1 cellular context compared by ENCODE assay signal in the genomic region with DNA sequence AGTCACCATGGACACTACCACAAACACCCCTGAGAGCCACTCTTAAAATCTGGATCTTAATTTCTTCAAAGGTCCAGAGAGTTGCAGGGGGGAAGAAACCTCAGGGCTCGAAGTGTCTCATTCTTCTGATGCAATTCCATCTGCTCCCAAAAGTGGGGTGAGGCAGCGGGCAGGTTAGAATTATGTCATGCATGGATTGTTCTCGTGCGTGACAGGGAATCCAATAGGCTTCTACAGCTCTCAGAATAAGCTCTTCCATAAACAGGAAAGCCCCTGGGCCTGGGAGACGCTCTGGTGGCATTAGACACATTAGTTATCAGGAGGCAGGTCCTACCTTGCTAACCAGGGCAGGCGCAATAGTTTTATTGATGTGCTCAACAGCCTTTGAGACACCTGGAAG.
TF ChIP-seq lines count a peak whose summit lies in the region.

No MANE protein-coding gene starts in this region.

TF ChIP-seq in HEK293, 187 proteins besides CTCF, POLR2A, EP300 and RAD21 (continued from another document):
- TF ChIP-seq, protein P1, sequence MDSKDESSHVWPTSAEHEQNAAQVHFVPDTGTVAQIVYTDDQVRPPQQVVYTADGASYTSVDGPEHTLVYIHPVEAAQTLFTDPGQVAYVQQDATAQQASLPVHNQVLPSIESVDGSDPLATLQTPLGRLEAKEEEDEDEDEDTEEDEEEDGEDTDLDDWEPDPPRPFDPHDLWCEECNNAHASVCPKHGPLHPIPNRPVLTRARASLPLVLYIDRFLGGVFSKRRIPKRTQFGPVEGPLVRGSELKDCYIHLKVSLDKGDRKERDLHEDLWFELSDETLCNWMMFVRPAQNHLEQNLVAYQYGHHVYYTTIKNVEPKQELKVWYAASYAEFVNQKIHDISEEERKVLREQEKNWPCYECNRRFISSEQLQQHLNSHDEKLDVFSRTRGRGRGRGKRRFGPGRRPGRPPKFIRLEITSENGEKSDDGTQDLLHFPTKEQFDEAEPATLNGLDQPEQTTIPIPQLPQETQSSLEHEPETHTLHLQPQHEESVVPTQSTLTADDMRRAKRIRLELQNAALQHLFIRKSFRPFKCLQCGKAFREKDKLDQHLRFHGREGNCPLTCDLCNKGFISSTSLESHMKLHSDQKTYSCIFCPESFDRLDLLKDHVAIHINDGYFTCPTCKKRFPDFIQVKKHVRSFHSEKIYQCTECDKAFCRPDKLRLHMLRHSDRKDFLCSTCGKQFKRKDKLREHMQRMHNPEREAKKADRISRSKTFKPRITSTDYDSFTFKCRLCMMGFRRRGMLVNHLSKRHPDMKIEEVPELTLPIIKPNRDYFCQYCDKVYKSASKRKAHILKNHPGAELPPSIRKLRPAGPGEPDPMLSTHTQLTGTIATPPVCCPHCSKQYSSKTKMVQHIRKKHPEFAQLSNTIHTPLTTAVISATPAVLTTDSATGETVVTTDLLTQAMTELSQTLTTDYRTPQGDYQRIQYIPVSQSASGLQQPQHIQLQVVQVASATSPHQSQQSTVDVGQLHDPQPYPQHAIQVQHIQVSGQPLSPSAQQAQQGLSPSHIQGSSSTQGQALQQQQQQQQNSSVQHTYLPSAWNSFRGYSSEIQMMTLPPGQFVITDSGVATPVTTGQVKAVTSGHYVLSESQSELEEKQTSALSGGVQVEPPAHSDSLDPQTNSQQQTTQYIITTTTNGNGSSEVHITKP (tag by site-specific recombination; IDR thresholded peaks at IDR 0.05): peak; percentile 28; the same call in 1 of the 2 replicates
- TF ChIP-seq, protein P2, sequence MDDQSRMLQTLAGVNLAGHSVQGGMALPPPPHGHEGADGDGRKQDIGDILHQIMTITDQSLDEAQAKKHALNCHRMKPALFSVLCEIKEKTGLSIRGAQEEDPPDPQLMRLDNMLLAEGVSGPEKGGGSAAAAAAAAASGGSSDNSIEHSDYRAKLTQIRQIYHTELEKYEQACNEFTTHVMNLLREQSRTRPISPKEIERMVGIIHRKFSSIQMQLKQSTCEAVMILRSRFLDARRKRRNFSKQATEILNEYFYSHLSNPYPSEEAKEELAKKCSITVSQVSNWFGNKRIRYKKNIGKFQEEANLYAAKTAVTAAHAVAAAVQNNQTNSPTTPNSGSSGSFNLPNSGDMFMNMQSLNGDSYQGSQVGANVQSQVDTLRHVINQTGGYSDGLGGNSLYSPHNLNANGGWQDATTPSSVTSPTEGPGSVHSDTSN (CRISPR knock-in tag; IDR thresholded peaks at IDR 0.05): no peak
- TF ChIP-seq ZBTB7A (tag by site-specific recombination; IDR thresholded peaks at IDR 0.05; ENCODE audit: low read depth) (no peak), ZNF221 (tag by site-specific recombination; IDR thresholded peaks at IDR 0.05; ENCODE audit: borderline replicate concordance) (no peak), HIC1 (tag by site-specific recombination; IDR thresholded peaks at IDR 0.05) (no peak), ZNF560 (tag by site-specific recombination; IDR thresholded peaks at IDR 0.05; ENCODE audit: borderline replicate concordance) (no peak)
- TF ChIP-seq, protein P3, sequence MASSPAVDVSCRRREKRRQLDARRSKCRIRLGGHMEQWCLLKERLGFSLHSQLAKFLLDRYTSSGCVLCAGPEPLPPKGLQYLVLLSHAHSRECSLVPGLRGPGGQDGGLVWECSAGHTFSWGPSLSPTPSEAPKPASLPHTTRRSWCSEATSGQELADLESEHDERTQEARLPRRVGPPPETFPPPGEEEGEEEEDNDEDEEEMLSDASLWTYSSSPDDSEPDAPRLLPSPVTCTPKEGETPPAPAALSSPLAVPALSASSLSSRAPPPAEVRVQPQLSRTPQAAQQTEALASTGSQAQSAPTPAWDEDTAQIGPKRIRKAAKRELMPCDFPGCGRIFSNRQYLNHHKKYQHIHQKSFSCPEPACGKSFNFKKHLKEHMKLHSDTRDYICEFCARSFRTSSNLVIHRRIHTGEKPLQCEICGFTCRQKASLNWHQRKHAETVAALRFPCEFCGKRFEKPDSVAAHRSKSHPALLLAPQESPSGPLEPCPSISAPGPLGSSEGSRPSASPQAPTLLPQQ (tag by site-specific recombination; IDR thresholded peaks at IDR 0.05): no peak
